Comparison of ENCODE assay signal across 8 cellular contexts in the genomic region with DNA sequence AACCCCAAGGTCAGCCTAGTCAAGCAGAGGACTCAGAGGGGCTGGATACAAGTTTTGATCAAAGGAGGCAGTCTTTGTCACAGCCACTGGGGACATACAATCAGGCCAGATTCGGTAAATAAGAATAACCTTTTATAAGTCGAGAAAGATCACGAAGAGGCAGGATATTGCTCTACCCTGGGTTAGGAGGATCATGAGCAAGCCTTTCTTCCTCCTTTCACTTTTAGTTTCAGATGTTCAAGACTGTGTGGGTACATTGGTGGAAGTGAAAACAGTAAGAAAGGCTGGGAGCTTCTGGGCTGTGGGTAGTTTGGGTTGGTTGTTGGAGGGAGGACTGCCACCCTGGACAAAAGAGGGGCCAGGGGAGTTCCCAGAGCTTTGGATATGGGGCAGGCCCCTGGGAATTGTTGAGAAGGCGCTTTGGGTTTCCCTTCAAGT.
DNase-seq lines count a peak whose midpoint lies in the region; ATAC-seq and TF ChIP-seq lines count a peak whose summit lies in the region.

No MANE protein-coding gene starts in this region.

- no peak overlapping the region for H3K4me3 Mint-ChIP-seq in MCF 10A (ENCODE audit: unreplicated experiment)

- H3K4me3 ChIP-seq in left lung: no peak overlapping the region

- H3K4me1 Mint-ChIP-seq in MCF 10A (ENCODE audit: insufficient read depth, unreplicated experiment): peaks cover 8% of the 10 kb centered on the region

- no TSS peak for BruUV-seq in MCF 10A (replicated peaks; lab: Mats Ljungman, UMichigan)

- POLR2A ChIA-PET in MCF 10A (lab: Yijun Ruan, JAX): interaction anchor here (0.7 kb wide), 1 partner anchor 1463 kb away, joined by 3 read pairs; no protein-coding TSS in a partner anchor

- peaks cover 0 to 4% of the 10 kb centered on the region in 2 donors for H3K27me3 ChIP-seq in left lung

- peaks cover 11% of the 10 kb centered on the region for H3K27me3 Mint-ChIP-seq in MCF 10A (ENCODE audit: insufficient read depth, unreplicated experiment)

- intact Hi-C loops in left lung (cut with DNase I) (no loop called here), MCF 10A (cut with micrococcal nuclease) (no loop called here), posterior cingulate gyrus (cut with DNase I) (loop anchor here (5.0 kb wide), 1 partner anchor 227 kb away; no protein-coding TSS in a partner anchor)

- DNase-seq in OCI-M1 (lab: John Stamatoyannopoulos, UW) (peak; percentile 58), left lung (no peak), NCI-H82 (lab: John Stamatoyannopoulos, UW) (no peak), MCF 10A (ENCODE audit: unreplicated experiment) (no peak), posterior cingulate gyrus (no peak)
- DNase-seq in effector CD4-positive, alpha-beta T cell: no peak

- H3K27ac Mint-ChIP-seq in MCF 10A (ENCODE audit: low read depth, unreplicated experiment): no peak overlapping the region

- ATAC-seq in GM18520 (IDR thresholded peaks at IDR 0.05; ENCODE audit: unreplicated experiment) (peak; percentile 99), HG02798 (IDR thresholded peaks at IDR 0.05; ENCODE audit: poor library complexity, unreplicated experiment) (peak; percentile 99), left lung (peak; percentile 65)

- no peaks in the 10 kb centered on the region for H3K36me3 ChIP-seq in left lung

- CTCF ChIA-PET in MCF 10A (lab: Yijun Ruan, JAX): interaction anchor here (0.7 to 1.1 kb wide), 3 partner anchors 237 to 945 kb away, joined by 3 to 5 read pairs (median 3); no protein-coding TSS in a partner anchor

- H3K36me3 Mint-ChIP-seq in MCF 10A (ENCODE audit: insufficient read depth, unreplicated experiment): no peaks in the 10 kb centered on the region

- H3K9me3 ChIP-seq in left lung: no peaks in the 10 kb centered on the region

- no peaks in the 10 kb centered on the region for H3K9me3 Mint-ChIP-seq in MCF 10A (ENCODE audit: unreplicated experiment)

- TF ChIP-seq CTCF in left lung (IDR thresholded peaks at IDR 0.05) (no peak), MCF 10A (IDR thresholded peaks at IDR 0.05; ENCODE audit: unreplicated experiment) (no peak)

- no peaks in the 10 kb centered on the region for H3K4me1 ChIP-seq in left lung

- peak overlapping the region in 1 of 2 donors; percentile 48 for H3K27ac ChIP-seq in left lung
